Comparison of ENCODE assay signal across 25 cellular contexts in genomic region chr20:47088339-47088738, GRCh38.
"Had no signal": no experiment of that assay in that cellular context is flagged by ENCODE, and none has a peak within 500 bp of the region (broad histone marks: within the 10 kb centered on the region; RNA-seq: fewer than 3 reads in every experiment).

No MANE protein-coding gene starts in this region.

- H3K27ac Mint-ChIP-seq: dendritic cell treated with granulocyte-macrophage colony-stimulating factor and Interleukin-4, amounts not matched to agents 40 ng/mL and 50 ng/mL, for 4 days; effector memory CD8-positive, alpha-beta T cell; memory B cell; mesothelial cell of epicardium; natural killer cell treated with Interleukin-12 subunit alpha and Interleukin-12 subunit beta and Interleukin-15 and Interleukin-18, amount 100 ng/mL, for 72 hours; stimulated activated naive B cell treated with anti-CD40 and anti-IgM and Interleukin-4, amounts not matched to agents 10 μg/mL and 1 μg/mL and 100 μg/mL, for 72 hours had no signal

- H3K9me3 ChIP-seq: esophagus muscularis mucosa, gastrocnemius medialis, lower lobe of right lung, pancreas, psoas muscle, right lobe of liver, stomach, thoracic aorta had no signal

- H3K4me3 Mint-ChIP-seq: dendritic cell treated with granulocyte-macrophage colony-stimulating factor and Interleukin-4, amounts not matched to agents 40 ng/mL and 50 ng/mL, for 4 days; effector memory CD8-positive, alpha-beta T cell; memory B cell; mesothelial cell of epicardium; natural killer cell treated with Interleukin-12 subunit alpha and Interleukin-12 subunit beta and Interleukin-15 and Interleukin-18, amount 100 ng/mL, for 72 hours; stimulated activated naive B cell treated with anti-CD40 and anti-IgM and Interleukin-4, amounts not matched to agents 10 μg/mL and 1 μg/mL and 100 μg/mL, for 72 hours had no signal

- H3K27me3 Mint-ChIP-seq: memory B cell had no signal

- H3K36me3 ChIP-seq: gastrocnemius medialis, heart right ventricle, left ventricle myocardium inferior, lower lobe of right lung, pancreas, right lobe of liver, thoracic aorta had no signal

- FAIRE-seq: keratinocyte, pancreas, urothelium cell line had no signal

- ATAC-seq: effector memory CD8-positive, alpha-beta T cell; gastrocnemius medialis; heart right ventricle; lower lobe of right lung; pancreas; psoas muscle; right lobe of liver; stimulated activated naive B cell treated with anti-CD40 and anti-IgM and Interleukin-4, amounts not matched to agents 10 μg/mL and 1 μg/mL and 100 μg/mL, for 72 hours had no signal

- H3K4me1 ChIP-seq: esophagus muscularis mucosa, left ventricle myocardium inferior, lower lobe of right lung, pancreas, psoas muscle, right lobe of liver, stomach had no signal

- H3K27me3 ChIP-seq: esophagus muscularis mucosa, gastrocnemius medialis, heart right ventricle, pancreas, right lobe of liver had no signal

- H3K36me3 Mint-ChIP-seq: natural killer cell treated with Interleukin-12 subunit alpha and Interleukin-12 subunit beta and Interleukin-15 and Interleukin-18, amount 100 ng/mL, for 72 hours; stimulated activated naive B cell treated with anti-CD40 and anti-IgM and Interleukin-4, amounts not matched to agents 10 μg/mL and 1 μg/mL and 100 μg/mL, for 72 hours had no signal

- H3K4me3 ChIP-seq: esophagus muscularis mucosa, gastrocnemius medialis, heart right ventricle, left ventricle myocardium inferior, lower lobe of right lung, pancreas, psoas muscle, right lobe of liver, stomach, thoracic aorta had no signal

- DNase-seq: effector memory CD8-positive, alpha-beta T cell; gastrocnemius medialis; heart right ventricle; left ventricle myocardium inferior; lower lobe of right lung; occipital lobe; pancreas; psoas muscle; retina; right lobe of liver; stimulated activated CD4-positive, alpha-beta T cell treated with anti-CD3 and anti-CD28 coated beads, Interleukin-2, amount 100 ng/mL, for 24 hours; stimulated activated CD4-positive, alpha-beta T cell treated with anti-CD3 and anti-CD28 coated beads, Interleukin-4, amount 100 ng/mL, for 4 hours; stimulated activated naive B cell treated with anti-CD40 and anti-IgM and Interleukin-4, amounts not matched to agents 10 μg/mL and 1 μg/mL and 100 μg/mL, for 72 hours; stomach; substantia nigra; trophoblast cell had no signal

- H3K4me1 Mint-ChIP-seq: memory B cell; mesothelial cell of epicardium; stimulated activated naive B cell treated with anti-CD40 and anti-IgM and Interleukin-4, amounts not matched to agents 10 μg/mL and 1 μg/mL and 100 μg/mL, for 72 hours had no signal

- H3K9me3 Mint-ChIP-seq: effector memory CD8-positive, alpha-beta T cell; memory B cell; natural killer cell treated with Interleukin-12 subunit alpha and Interleukin-12 subunit beta and Interleukin-15 and Interleukin-18, amount 100 ng/mL, for 72 hours had no signal

- H3K27ac ChIP-seq: epithelial cell of prostate, esophagus muscularis mucosa, gastrocnemius medialis, heart right ventricle, left ventricle myocardium inferior, lower lobe of right lung, pancreas, psoas muscle, right lobe of liver, stomach, thoracic aorta had no signal
